ENCODE assay signal across 15 cellular contexts in genomic region chr12:119181944-119182343, GRCh38. TPM values are rescaled to one million over a fixed set of nuclear protein-coding genes. Genes with fewer than 3 reads are reported as not detected.
DNase-seq lines count a peak whose midpoint lies in the region; ATAC-seq and TF ChIP-seq lines count a peak whose summit lies in the region.
"Had no signal": no experiment of that assay in that cellular context is flagged by ENCODE, and none has a peak within 500 bp of the region (broad histone marks: within the 10 kb centered on the region; RNA-seq: fewer than 3 reads in every experiment).

No MANE protein-coding gene starts in this region.

- H3K27me3 ChIP-seq in right atrium auricular region (no peaks in the 10 kb centered on the region), gastrocnemius medialis (no peaks in the 10 kb centered on the region)

- H3K4me1 ChIP-seq in right atrium auricular region (peaks cover 0 to 57% of the 10 kb centered on the region in 2 donors), gastrocnemius medialis (peaks cover 43 to 57% of the 10 kb centered on the region in 2 donors)

- H3K27ac ChIP-seq in right atrium auricular region (peak overlapping the region; percentile 97 to 99), gastrocnemius medialis (peak overlapping the region; percentile 98 to 100 (median 100))
- H3K27ac ChIP-seq: epithelial cell of prostate had no signal

- no peaks in the 10 kb centered on the region for H3K36me3 Mint-ChIP-seq in effector memory CD8-positive, alpha-beta T cell (ENCODE audit: insufficient read depth)
- H3K36me3 Mint-ChIP-seq: activated naive CD8-positive, alpha-beta T cell treated with anti-CD3 and anti-CD28 coated beads, Interleukin-2, amount 10 ng/mL, durations not matched to agents 7 days and 5 days had no signal

- no peak for TF ChIP-seq CTCF in right atrium auricular region (IDR thresholded peaks at IDR 0.05)
- TF ChIP-seq CTCF in gastrocnemius medialis (IDR thresholded peaks at IDR 0.05 in 4 of 5, conservative IDR thresholded peaks at IDR 0.05 in 1 of 5), result no peak

- peak overlapping the region; percentile 71 to 91 for H3K4me3 ChIP-seq in right atrium auricular region
- peak overlapping the region; percentile 74 to 95 (median 93) for H3K4me3 ChIP-seq in gastrocnemius medialis

- no peaks in the 10 kb centered on the region for H3K9me3 Mint-ChIP-seq in effector memory CD8-positive, alpha-beta T cell
- H3K9me3 Mint-ChIP-seq: activated naive CD8-positive, alpha-beta T cell treated with anti-CD3 and anti-CD28 coated beads, Interleukin-2, amount 10 ng/mL, durations not matched to agents 7 days and 5 days; activated T-cell treated with anti-CD3 and anti-CD28 coated beads, Interleukin-2, amount 50 U/mL, for 24 hours; stimulated activated naive CD8-positive, alpha-beta T cell treated with anti-CD3 and anti-CD28 coated beads, Interleukin-15, Interleukin-2, amounts not matched to agents 100 ng/mL and 50 ng/mL, for 24 hours had no signal

- intact Hi-C loops in left cardiac atrium (cut with DNase I), result no loop called here
- intact Hi-C loops in gastrocnemius medialis (cut with DNase I; ENCODE audit: low total_unique reads), result loop anchor here (2.0 to 5.0 kb wide), 2 partner anchors 27 to 1650 kb away; no protein-coding TSS in a partner anchor

- peaks cover 11% of the 10 kb centered on the region for H3K36me3 ChIP-seq in right atrium auricular region
- peaks cover 2 to 14% of the 10 kb centered on the region in 2 donors for H3K36me3 ChIP-seq in gastrocnemius medialis

- no peaks in the 10 kb centered on the region for H3K9me3 ChIP-seq in right atrium auricular region
- no peaks in the 10 kb centered on the region for H3K9me3 ChIP-seq in gastrocnemius medialis

- TF ChIP-seq POLR2A in gastrocnemius medialis (IDR thresholded peaks at IDR 0.05), result no peak

- H3K27ac Mint-ChIP-seq in effector memory CD8-positive, alpha-beta T cell, result no peak overlapping the region
- H3K27ac Mint-ChIP-seq: activated naive CD8-positive, alpha-beta T cell treated with anti-CD3 and anti-CD28 coated beads, Interleukin-2, amount 10 ng/mL, durations not matched to agents 7 days and 5 days; activated T-cell treated with anti-CD3 and anti-CD28 coated beads, Interleukin-2, amount 50 U/mL, for 24 hours; stimulated activated naive CD8-positive, alpha-beta T cell treated with anti-CD3 and anti-CD28 coated beads, Interleukin-15, Interleukin-2, amounts not matched to agents 100 ng/mL and 50 ng/mL, for 24 hours had no signal

- no peak for ATAC-seq in left cardiac atrium
- no peak for ATAC-seq in gastrocnemius medialis
- ATAC-seq in GM18909 (IDR thresholded peaks at IDR 0.05; ENCODE audit: poor library complexity, unreplicated experiment), result no peak
- ATAC-seq in effector memory CD8-positive, alpha-beta T cell (replicated peaks), result no peak

- in situ Hi-C loops in gastrocnemius medialis (cut with MboI; ENCODE audit: low sequenced_read_pairs in 4 of 4), result no loop called here

- DNase-seq in right atrium auricular region (ENCODE audit: low spot score) (no peak), left cardiac atrium (no peak), kidney tubule cell (ENCODE audit: low spot score) (peak; percentile 17), gastrocnemius medialis (no peak), COR-L47 (lab: John Stamatoyannopoulos, UW) (no peak)
- DNase-seq in activated CD4-positive, alpha-beta T cell treated with anti-CD3 and anti-CD28 coated beads for 4 hours, result no peak
- no peak for DNase-seq in effector memory CD8-positive, alpha-beta T cell
- DNase-seq: activated CD4-positive, alpha-beta T cell treated with anti-CD3 and anti-CD28 coated beads, Interleukin-2, amount 50 U/mL, for 1 hour; activated naive CD8-positive, alpha-beta T cell treated with anti-CD3 and anti-CD28 coated beads, Interleukin-2, amount 10 ng/mL, durations not matched to agents 7 days and 5 days; activated T-cell treated with anti-CD3 and anti-CD28 coated beads, Interleukin-2, amount 50 U/mL, for 24 hours; NCI-H1417 treated with DMSO at 0.1 percent for 48 hours; NCI-H226 had no signal

- peaks cover 6 to 24% of the 10 kb centered on the region in 2 donors for H3K27me3 Mint-ChIP-seq in effector memory CD8-positive, alpha-beta T cell
- H3K27me3 Mint-ChIP-seq: activated naive CD8-positive, alpha-beta T cell treated with anti-CD3 and anti-CD28 coated beads, Interleukin-2, amount 10 ng/mL, durations not matched to agents 7 days and 5 days had no signal

- H3K4me3 Mint-ChIP-seq in effector memory CD8-positive, alpha-beta T cell, result no peak overlapping the region
- H3K4me3 Mint-ChIP-seq: activated naive CD8-positive, alpha-beta T cell treated with anti-CD3 and anti-CD28 coated beads, Interleukin-2, amount 10 ng/mL, durations not matched to agents 7 days and 5 days; activated T-cell treated with anti-CD3 and anti-CD28 coated beads, Interleukin-2, amount 50 U/mL, for 24 hours; stimulated activated naive CD8-positive, alpha-beta T cell treated with anti-CD3 and anti-CD28 coated beads, Interleukin-15, Interleukin-2, amounts not matched to agents 100 ng/mL and 50 ng/mL, for 24 hours had no signal

- no peaks in the 10 kb centered on the region for H3K4me1 Mint-ChIP-seq in effector memory CD8-positive, alpha-beta T cell (ENCODE audit: low read depth in 2 of 2)
- H3K4me1 Mint-ChIP-seq: activated naive CD8-positive, alpha-beta T cell treated with anti-CD3 and anti-CD28 coated beads, Interleukin-2, amount 10 ng/mL, durations not matched to agents 7 days and 5 days had no signal

RNA-seq across cellular contexts. Expression of gene HSPB8, which starts 3.2 kb away (rescaled TPM):
- total RNA-seq in right atrium auricular region (100 to 1,000 TPM; 469 to 530 TPM), left cardiac atrium (100 to 1,000 TPM; 314 to 316 TPM), gastrocnemius medialis (100 to 1,000 TPM; 552 to 742 (median 604) TPM)
- total RNA-seq: activated naive CD8-positive, alpha-beta T cell treated with anti-CD3 and anti-CD28 coated beads, Interleukin-2, amount 10 ng/mL, durations not matched to agents 7 days and 5 days had no signal
